ENCODE assay signal across 9 cellular contexts in the genomic region with DNA sequence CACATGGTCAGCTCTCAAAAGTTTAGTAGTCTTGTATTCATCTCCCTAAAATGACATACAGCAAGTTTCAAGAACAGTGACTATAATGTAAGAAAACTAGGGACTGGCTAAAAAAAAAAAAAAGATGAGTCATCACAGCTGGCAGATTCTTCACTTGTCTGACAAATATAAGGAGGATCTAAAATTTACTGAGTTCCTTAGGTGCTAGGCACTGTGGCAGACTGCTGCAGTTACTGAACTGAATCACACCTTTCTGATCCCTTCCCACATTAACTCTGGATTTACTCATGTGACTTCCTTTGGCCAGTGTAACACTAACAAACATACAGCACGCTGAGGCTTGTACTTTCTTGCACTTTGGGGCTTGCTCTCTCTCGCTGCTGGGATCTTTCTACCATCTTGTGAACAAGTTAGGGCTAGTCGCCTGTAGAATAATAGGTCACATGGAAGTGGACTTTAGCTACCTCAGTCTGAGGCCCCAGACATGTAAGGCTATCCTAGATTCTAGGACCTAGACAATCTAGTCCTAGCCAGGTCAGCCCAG. TPM values are rescaled to one million over a fixed set of nuclear protein-coding genes. Genes with fewer than 3 reads are reported as not detected.
A peak's percentile ranks its signal among the peaks of the same experiment; 100 is the strongest.
DNase-seq lines count a peak whose midpoint lies in the region; ATAC-seq and TF ChIP-seq lines count a peak whose summit lies in the region.
"Had no signal": no experiment of that assay in that cellular context is flagged by ENCODE, and none has a peak within 500 bp of the region (broad histone marks: within the 10 kb centered on the region; RNA-seq: fewer than 3 reads in every experiment).

No MANE protein-coding gene starts in this region.

- H3K4me3 ChIP-seq in heart right ventricle, result no peak overlapping the region
- no peak overlapping the region for H3K4me3 ChIP-seq in suprapubic skin
- H3K4me3 ChIP-seq: lung had no signal

- POLR2A ChIA-PET in activated CD4-positive, alpha-beta memory T cell treated with anti-CD3 and anti-CD28 coated beads for 36 hours (lab: Charles Lee), result interaction anchor here (0.6 to 1.5 kb wide), 4 partner anchors 30 to 692 kb away, joined by 3 to 7 read pairs (median 4); no protein-coding TSS in a partner anchor

- H3K9me3 Mint-ChIP-seq in activated CD4-positive, alpha-beta memory T cell treated with anti-CD3 and anti-CD28 coated beads for 36 hours, result no peaks in the 10 kb centered on the region

- ATAC-seq in HG03196 (IDR thresholded peaks at IDR 0.05; ENCODE audit: unreplicated experiment) (peak; percentile 67), heart right ventricle (peak in 7 of 8 donors; percentile 18 to 67 (median 51)), HG02973 (IDR thresholded peaks at IDR 0.05; ENCODE audit: unreplicated experiment) (no peak)

- no peak for TF ChIP-seq EP300 in suprapubic skin (IDR thresholded peaks at IDR 0.05)

- CTCF ChIA-PET in activated CD4-positive, alpha-beta memory T cell treated with anti-CD3 and anti-CD28 coated beads for 36 hours (lab: Charles Lee), result interaction anchor here (0.7 to 1.5 kb wide), 5 partner anchors 8 to 235 kb away, joined by 3 to 5 read pairs (median 3); no protein-coding TSS in a partner anchor

- H3K27ac ChIP-seq in heart right ventricle, result peak overlapping the region in 1 of 10 donors; percentile 68
- peak overlapping the region; percentile 45 for H3K27ac ChIP-seq in suprapubic skin

- no peaks in the 10 kb centered on the region for H3K27me3 Mint-ChIP-seq in activated CD4-positive, alpha-beta memory T cell treated with anti-CD3 and anti-CD28 coated beads for 36 hours

- TF ChIP-seq CTCF in heart right ventricle (IDR thresholded peaks at IDR 0.05) (no peak), suprapubic skin (IDR thresholded peaks at IDR 0.05) (no peak)

- peak overlapping the region; percentile 81 for H3K27ac Mint-ChIP-seq in activated CD4-positive, alpha-beta memory T cell treated with anti-CD3 and anti-CD28 coated beads for 36 hours

- peaks cover 0 to 22% (median 0%) of the 10 kb centered on the region in 9 donors for H3K36me3 ChIP-seq in heart right ventricle
- no peaks in the 10 kb centered on the region for H3K36me3 ChIP-seq in suprapubic skin

- H3K36me3 Mint-ChIP-seq in activated CD4-positive, alpha-beta memory T cell treated with anti-CD3 and anti-CD28 coated beads for 36 hours, result peaks cover 28% of the 10 kb centered on the region

- peak; percentile 16 for DNase-seq in Daoy (ENCODE audit: low read depth)
- DNase-seq in activated CD4-positive, alpha-beta memory T cell treated with anti-CD3 and anti-CD28 coated beads for 36 hours, result peak; percentile 54
- DNase-seq in heart right ventricle, result no peak
- no peak for DNase-seq in suprapubic skin (ENCODE audit: low spot score in 2 of 2)
- no peak for DNase-seq in NCI-H2196 treated with DMSO at 0.1 percent for 48 hours (lab: John Stamatoyannopoulos, UW; ENCODE audit: unreplicated experiment)
- DNase-seq in stimulated activated CD8-positive, alpha-beta memory T cell treated with anti-CD3 and anti-CD28 coated beads, Interleukin-4, amount 100 ng/mL, for 48 hours, result no peak

- H3K9me3 ChIP-seq in heart right ventricle (no peaks in the 10 kb centered on the region), suprapubic skin (no peaks in the 10 kb centered on the region)

- no peaks in the 10 kb centered on the region for H3K27me3 ChIP-seq in heart right ventricle
- no peaks in the 10 kb centered on the region for H3K27me3 ChIP-seq in suprapubic skin

- intact Hi-C loops in activated CD4-positive, alpha-beta memory T cell treated with anti-CD3 and anti-CD28 coated beads for 36 hours (cut with micrococcal nuclease), result loop anchor here (1.0 to 10.0 kb wide), 5 partner anchors 12 to 462 kb away; a partner anchor contains a TSS
- intact Hi-C loops in heart right ventricle (cut with DNase I), result no loop called here

- H3K4me1 Mint-ChIP-seq in activated CD4-positive, alpha-beta memory T cell treated with anti-CD3 and anti-CD28 coated beads for 36 hours (ENCODE audit: low read depth), result peaks cover 21% of the 10 kb centered on the region

- 76 to 78% methylated on average over 3 of the region's 3 CpGs for WGBS in heart right ventricle, 2 donors
- WGBS in suprapubic skin, result 52% methylated on average over 3 of the region's 3 CpGs

- H3K4me1 ChIP-seq in heart right ventricle (peaks cover 0 to 28% (median 13%) of the 10 kb centered on the region in 9 donors), suprapubic skin (peaks cover 24% of the 10 kb centered on the region)

- H3K4me3 Mint-ChIP-seq in activated CD4-positive, alpha-beta memory T cell treated with anti-CD3 and anti-CD28 coated beads for 36 hours, result peak overlapping the region; percentile 9

- no peak for TF ChIP-seq POLR2A in suprapubic skin (IDR thresholded peaks at IDR 0.05)

RNA-seq across cellular contexts. Expression of a gene that starts 32.1 kb away (rescaled TPM):
- 46.0 and 81.9 TPM in 2 replicates for total RNA-seq in Daoy (2014; rRNA removed; shearing (Covaris generic))
- 10 to 100 TPM; 67.8 to 68.0 TPM for total RNA-seq in activated CD4-positive, alpha-beta memory T cell treated with anti-CD3 and anti-CD28 coated beads for 36 hours
- total RNA-seq in heart right ventricle (10 to 100 TPM in 1 of 10 donors, 1 to 10 TPM in 9; 3.8 to 14.5 (median 4.5) TPM), suprapubic skin (10 to 100 TPM; 37.0 to 95.1 (median 55.7) TPM)
- 10 to 100 TPM in 1 of 2 donors, 1 to 10 TPM in 1; 6.9 to 10.0 TPM for polyA plus RNA-seq in heart right ventricle

Comparison
In these comparisons a context has a peak if more than half of its experiments do, and no peak if none do; other contexts are left out.
1. DNase-seq: peak in Daoy (single experiment) and activated CD4-positive, alpha-beta memory T cell treated with anti-CD3 and anti-CD28 coated beads for 36 hours (single experiment); none in heart right ventricle (0 of 2), suprapubic skin (0 of 2), NCI-H2196 treated with DMSO at 0.1 percent for 48 hours (single experiment) and stimulated activated CD8-positive, alpha-beta memory T cell treated with anti-CD3 and anti-CD28 coated beads, Interleukin-4, amount 100 ng/mL, for 48 hours (single experiment).